In the genomic region with DNA sequence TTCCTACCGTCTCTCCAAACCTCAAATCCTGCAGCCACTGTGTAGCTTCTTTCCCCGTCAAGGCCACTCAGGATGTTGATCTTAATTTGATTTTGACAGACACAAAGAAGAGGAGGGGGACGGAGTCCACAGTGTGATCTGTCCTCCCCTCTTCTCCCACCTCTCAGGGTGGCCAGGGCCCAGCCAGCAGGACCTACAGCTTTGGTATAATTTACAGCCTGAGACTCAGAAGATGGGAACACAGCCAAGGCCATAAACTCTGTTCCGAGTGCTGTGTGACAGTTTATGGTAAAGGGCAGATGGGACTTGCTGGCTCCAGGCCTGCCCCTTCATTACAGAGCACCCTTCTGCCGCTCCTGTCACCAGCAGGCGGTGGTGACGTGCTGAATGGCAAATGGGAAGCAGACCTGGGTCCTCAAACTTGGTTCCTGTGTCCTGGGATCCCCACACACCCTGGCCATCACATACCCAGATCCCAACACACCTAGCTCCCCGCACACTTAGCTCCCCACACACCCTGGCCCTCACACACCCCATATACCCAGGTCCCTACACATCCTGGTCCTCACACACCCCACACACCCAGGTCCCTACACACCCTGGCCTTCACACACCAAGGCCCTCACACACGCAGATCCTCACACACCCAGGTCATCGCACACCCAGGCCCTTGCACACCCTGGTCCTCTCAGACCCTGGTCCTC, we compare ENCODE assay signal across 1 cellular context.
A peak's percentile ranks its signal among the peaks of the same experiment; 100 is the strongest.
TF ChIP-seq lines count a peak whose summit lies in the region.

No MANE protein-coding gene starts in this region.

TF ChIP-seq in K562, 482 proteins besides CTCF, POLR2A, EP300 and RAD21 (continued from another document and continues in another):
- TF ChIP-seq, protein P1, sequence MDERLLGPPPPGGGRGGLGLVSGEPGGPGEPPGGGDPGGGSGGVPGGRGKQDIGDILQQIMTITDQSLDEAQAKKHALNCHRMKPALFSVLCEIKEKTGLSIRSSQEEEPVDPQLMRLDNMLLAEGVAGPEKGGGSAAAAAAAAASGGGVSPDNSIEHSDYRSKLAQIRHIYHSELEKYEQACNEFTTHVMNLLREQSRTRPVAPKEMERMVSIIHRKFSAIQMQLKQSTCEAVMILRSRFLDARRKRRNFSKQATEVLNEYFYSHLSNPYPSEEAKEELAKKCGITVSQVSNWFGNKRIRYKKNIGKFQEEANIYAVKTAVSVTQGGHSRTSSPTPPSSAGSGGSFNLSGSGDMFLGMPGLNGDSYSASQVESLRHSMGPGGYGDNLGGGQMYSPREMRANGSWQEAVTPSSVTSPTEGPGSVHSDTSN (CRISPR knock-in tag; IDR thresholded peaks at IDR 0.05; ENCODE audit: low read depth), result no peak
- TF ChIP-seq, protein P1 (tag; conservative IDR thresholded peaks at IDR 0.05; ENCODE audit: low read depth), result peak; percentile 98
- TF ChIP-seq ZNF583 (CRISPR knock-in tag; IDR thresholded peaks at IDR 0.05) (peak; percentile 76), PHB (CRISPR knock-in tag; IDR thresholded peaks at IDR 0.05) (0 out of 2 replicates have a peak, but pooled peaks have one; percentile 18), OTX1 (CRISPR knock-in tag; IDR thresholded peaks at IDR 0.05) (peak; percentile 94), NUFIP1 (IDR thresholded peaks at IDR 0.05; ENCODE audit: partially characterized antibody) (peak; percentile 31), ZNF766 (CRISPR knock-in tag; conservative IDR thresholded peaks at IDR 0.05) (no peak; the same call in 1 of the 2 replicates), ZNF75A (CRISPR knock-in tag; IDR thresholded peaks at IDR 0.05) (no peak; the same call in 1 of the 2 replicates), ELF1 (tag; IDR thresholded peaks at IDR 0.05) (no peak), E2F8 (IDR thresholded peaks at IDR 0.05; ENCODE audit: low read depth, partially characterized antibody) (no peak), RNF219 (CRISPR knock-in tag; IDR thresholded peaks at IDR 0.05) (no peak), ZNF586 (CRISPR knock-in tag; conservative IDR thresholded peaks at IDR 0.05) (no peak), ZNF707 (CRISPR knock-in tag; conservative IDR thresholded peaks at IDR 0.05) (no peak), CBFB (CRISPR knock-in tag; IDR thresholded peaks at IDR 0.05) (peak; percentile 25; the same call in 1 of the 2 replicates), RBM39 (optimal IDR thresholded peaks at IDR 0.05; ENCODE audit: low read depth, low read length) (peak; percentile 76), TAL1 (IDR thresholded peaks at IDR 0.05) (0 out of 2 replicates have a peak, but pooled peaks have one; percentile 4), BACH1 (tag; IDR thresholded peaks at IDR 0.05) (peak; percentile 8), ASH1L (IDR thresholded peaks at IDR 0.05; ENCODE audit: borderline replicate concordance, low read depth, partially characterized antibody) (peak; percentile 23), NFXL1 (CRISPR knock-in tag; IDR thresholded peaks at IDR 0.05) (0 out of 2 replicates have a peak, but pooled peaks have one; percentile 31), MYC (IDR thresholded peaks at IDR 0.05; ENCODE audit: low read depth, low read length) (0 out of 2 replicates have a peak, but pooled peaks have one; percentile 25), MYC (CRISPR knock-in tag; IDR thresholded peaks at IDR 0.05; ENCODE audit: borderline replicate concordance, low read depth) (no peak), SUPT5H (IDR thresholded peaks at IDR 0.05) (peak; percentile 59), LARP7 (IDR thresholded peaks at IDR 0.05) (peak; percentile 62; the same call in 1 of the 2 replicates), MAFF (IDR thresholded peaks at IDR 0.05; ENCODE audit: low read length) (no peak), HIVEP1 (CRISPR knock-in tag; IDR thresholded peaks at IDR 0.05) (0 out of 2 replicates have a peak, but pooled peaks have one; percentile 57), MYNN (IDR thresholded peaks at IDR 0.05) (peak; percentile 65; the same call in 1 of the 2 replicates), MYNN (CRISPR knock-in tag; IDR thresholded peaks at IDR 0.05) (no peak), CEBPG (CRISPR knock-in tag; IDR thresholded peaks at IDR 0.05) (0 out of 2 replicates have a peak, but pooled peaks have one; percentile 10), CEBPG (tag; conservative IDR thresholded peaks at IDR 0.05 in 1 of 2, IDR thresholded peaks at IDR 0.05 in 1 of 2) (no peak), MECOM (CRISPR knock-in tag; IDR thresholded peaks at IDR 0.05) (0 out of 2 replicates have a peak, but pooled peaks have one; percentile 19), CC2D1A (IDR thresholded peaks at IDR 0.05) (peak; percentile 58; the same call in 1 of the 2 replicates), SMARCE1 (IDR thresholded peaks at IDR 0.05) (0 out of 2 replicates have a peak, but pooled peaks have one; percentile 9), KLF16 (IDR thresholded peaks at IDR 0.05) (peak; percentile 14; the same call in 1 of the 2 replicates), TCFL5 (CRISPR knock-in tag; conservative IDR thresholded peaks at IDR 0.05) (no peak)
- TF ChIP-seq, protein P2, sequence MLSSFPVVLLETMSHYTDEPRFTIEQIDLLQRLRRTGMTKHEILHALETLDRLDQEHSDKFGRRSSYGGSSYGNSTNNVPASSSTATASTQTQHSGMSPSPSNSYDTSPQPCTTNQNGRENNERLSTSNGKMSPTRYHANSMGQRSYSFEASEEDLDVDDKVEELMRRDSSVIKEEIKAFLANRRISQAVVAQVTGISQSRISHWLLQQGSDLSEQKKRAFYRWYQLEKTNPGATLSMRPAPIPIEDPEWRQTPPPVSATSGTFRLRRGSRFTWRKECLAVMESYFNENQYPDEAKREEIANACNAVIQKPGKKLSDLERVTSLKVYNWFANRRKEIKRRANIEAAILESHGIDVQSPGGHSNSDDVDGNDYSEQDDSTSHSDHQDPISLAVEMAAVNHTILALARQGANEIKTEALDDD (IDR thresholded peaks at IDR 0.05), result peak; percentile 36; the same call in 1 of the 2 replicates
- TF ChIP-seq, protein P3, sequence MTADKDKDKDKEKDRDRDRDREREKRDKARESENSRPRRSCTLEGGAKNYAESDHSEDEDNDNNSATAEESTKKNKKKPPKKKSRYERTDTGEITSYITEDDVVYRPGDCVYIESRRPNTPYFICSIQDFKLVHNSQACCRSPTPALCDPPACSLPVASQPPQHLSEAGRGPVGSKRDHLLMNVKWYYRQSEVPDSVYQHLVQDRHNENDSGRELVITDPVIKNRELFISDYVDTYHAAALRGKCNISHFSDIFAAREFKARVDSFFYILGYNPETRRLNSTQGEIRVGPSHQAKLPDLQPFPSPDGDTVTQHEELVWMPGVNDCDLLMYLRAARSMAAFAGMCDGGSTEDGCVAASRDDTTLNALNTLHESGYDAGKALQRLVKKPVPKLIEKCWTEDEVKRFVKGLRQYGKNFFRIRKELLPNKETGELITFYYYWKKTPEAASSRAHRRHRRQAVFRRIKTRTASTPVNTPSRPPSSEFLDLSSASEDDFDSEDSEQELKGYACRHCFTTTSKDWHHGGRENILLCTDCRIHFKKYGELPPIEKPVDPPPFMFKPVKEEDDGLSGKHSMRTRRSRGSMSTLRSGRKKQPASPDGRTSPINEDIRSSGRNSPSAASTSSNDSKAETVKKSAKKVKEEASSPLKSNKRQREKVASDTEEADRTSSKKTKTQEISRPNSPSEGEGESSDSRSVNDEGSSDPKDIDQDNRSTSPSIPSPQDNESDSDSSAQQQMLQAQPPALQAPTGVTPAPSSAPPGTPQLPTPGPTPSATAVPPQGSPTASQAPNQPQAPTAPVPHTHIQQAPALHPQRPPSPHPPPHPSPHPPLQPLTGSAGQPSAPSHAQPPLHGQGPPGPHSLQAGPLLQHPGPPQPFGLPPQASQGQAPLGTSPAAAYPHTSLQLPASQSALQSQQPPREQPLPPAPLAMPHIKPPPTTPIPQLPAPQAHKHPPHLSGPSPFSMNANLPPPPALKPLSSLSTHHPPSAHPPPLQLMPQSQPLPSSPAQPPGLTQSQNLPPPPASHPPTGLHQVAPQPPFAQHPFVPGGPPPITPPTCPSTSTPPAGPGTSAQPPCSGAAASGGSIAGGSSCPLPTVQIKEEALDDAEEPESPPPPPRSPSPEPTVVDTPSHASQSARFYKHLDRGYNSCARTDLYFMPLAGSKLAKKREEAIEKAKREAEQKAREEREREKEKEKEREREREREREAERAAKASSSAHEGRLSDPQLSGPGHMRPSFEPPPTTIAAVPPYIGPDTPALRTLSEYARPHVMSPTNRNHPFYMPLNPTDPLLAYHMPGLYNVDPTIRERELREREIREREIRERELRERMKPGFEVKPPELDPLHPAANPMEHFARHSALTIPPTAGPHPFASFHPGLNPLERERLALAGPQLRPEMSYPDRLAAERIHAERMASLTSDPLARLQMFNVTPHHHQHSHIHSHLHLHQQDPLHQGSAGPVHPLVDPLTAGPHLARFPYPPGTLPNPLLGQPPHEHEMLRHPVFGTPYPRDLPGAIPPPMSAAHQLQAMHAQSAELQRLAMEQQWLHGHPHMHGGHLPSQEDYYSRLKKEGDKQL (CRISPR knock-in tag; IDR thresholded peaks at IDR 0.05; ENCODE audit: borderline replicate concordance), result no peak
- TF ChIP-seq, protein P4, sequence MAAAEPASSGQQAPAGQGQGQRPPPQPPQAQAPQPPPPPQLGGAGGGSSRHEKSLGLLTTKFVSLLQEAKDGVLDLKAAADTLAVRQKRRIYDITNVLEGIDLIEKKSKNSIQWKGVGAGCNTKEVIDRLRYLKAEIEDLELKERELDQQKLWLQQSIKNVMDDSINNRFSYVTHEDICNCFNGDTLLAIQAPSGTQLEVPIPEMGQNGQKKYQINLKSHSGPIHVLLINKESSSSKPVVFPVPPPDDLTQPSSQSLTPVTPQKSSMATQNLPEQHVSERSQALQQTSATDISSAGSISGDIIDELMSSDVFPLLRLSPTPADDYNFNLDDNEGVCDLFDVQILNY (CRISPR knock-in tag; IDR thresholded peaks at IDR 0.05), result peak; percentile 93; the same call in 1 of the 2 replicates
- TF ChIP-seq, protein P5, sequence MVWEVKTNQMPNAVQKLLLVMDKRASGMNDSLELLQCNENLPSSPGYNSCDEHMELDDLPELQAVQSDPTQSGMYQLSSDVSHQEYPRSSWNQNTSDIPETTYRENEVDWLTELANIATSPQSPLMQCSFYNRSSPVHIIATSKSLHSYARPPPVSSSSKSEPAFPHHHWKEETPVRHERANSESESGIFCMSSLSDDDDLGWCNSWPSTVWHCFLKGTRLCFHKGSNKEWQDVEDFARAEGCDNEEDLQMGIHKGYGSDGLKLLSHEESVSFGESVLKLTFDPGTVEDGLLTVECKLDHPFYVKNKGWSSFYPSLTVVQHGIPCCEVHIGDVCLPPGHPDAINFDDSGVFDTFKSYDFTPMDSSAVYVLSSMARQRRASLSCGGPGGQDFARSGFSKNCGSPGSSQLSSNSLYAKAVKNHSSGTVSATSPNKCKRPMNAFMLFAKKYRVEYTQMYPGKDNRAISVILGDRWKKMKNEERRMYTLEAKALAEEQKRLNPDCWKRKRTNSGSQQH (CRISPR knock-in tag; IDR thresholded peaks at IDR 0.05), result peak; percentile 97
- TF ChIP-seq, protein P6, sequence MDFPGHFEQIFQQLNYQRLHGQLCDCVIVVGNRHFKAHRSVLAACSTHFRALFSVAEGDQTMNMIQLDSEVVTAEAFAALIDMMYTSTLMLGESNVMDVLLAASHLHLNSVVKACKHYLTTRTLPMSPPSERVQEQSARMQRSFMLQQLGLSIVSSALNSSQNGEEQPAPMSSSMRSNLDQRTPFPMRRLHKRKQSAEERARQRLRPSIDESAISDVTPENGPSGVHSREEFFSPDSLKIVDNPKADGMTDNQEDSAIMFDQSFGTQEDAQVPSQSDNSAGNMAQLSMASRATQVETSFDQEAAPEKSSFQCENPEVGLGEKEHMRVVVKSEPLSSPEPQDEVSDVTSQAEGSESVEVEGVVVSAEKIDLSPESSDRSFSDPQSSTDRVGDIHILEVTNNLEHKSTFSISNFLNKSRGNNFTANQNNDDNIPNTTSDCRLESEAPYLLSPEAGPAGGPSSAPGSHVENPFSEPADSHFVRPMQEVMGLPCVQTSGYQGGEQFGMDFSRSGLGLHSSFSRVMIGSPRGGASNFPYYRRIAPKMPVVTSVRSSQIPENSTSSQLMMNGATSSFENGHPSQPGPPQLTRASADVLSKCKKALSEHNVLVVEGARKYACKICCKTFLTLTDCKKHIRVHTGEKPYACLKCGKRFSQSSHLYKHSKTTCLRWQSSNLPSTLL (IDR thresholded peaks at IDR 0.05), result no peak
